In genomic region chr2:67782443-67782842, GRCh38 we compare ENCODE assay signal across 17 cellular contexts.
DNase-seq lines count a peak whose midpoint lies in the region; ATAC-seq, FAIRE-seq and TF ChIP-seq lines count a peak whose summit lies in the region.
"Had no signal": no experiment of that assay in that cellular context is flagged by ENCODE, and none has a peak within 500 bp of the region (broad histone marks: within the 10 kb centered on the region; RNA-seq: fewer than 3 reads in every experiment).

No MANE protein-coding gene starts in this region.

- H3K27me3 ChIP-seq in HepG2 (ENCODE audit: control insufficient read depth in 1 of 2, insufficient read depth in 2 of 2, low read length in 2 of 2) (no peaks in the 10 kb centered on the region), right lobe of liver (no peaks in the 10 kb centered on the region), fibroblast of lung (ENCODE audit: control insufficient read depth, insufficient read depth, low read length) (no peaks in the 10 kb centered on the region), mammary epithelial cell (ENCODE audit: insufficient read depth, low read length) (no peaks in the 10 kb centered on the region)
- H3K27me3 ChIP-seq: neural progenitor cell had no signal

- in situ Hi-C loops in HepG2 (cut with HindIII; ENCODE audit: extremely low pct_ligation_motif_present, low pct_unique_long_range_greater_than_20kb) (no loop called here), mammary epithelial cell (cut with MboI; ENCODE audit: low sequenced_read_pairs in 2 of 2) (no loop called here)

- H3K79me2 ChIP-seq in HepG2 (ENCODE audit: insufficient read depth, low read length) (no peaks in the 10 kb centered on the region), fibroblast of lung (ENCODE audit: control insufficient read depth, insufficient read depth, low read length) (no peaks in the 10 kb centered on the region), mammary epithelial cell (ENCODE audit: insufficient read depth, low read length) (no peaks in the 10 kb centered on the region)

- no peak for TF ChIP-seq RAD21 in HepG2 (CRISPR knock-in tag; IDR thresholded peaks at IDR 0.05)

- H3K4me3 ChIP-seq in HepG2 (replicated peaks in 1 of 3; ENCODE audit: insufficient read depth in 1 of 3, low read depth in 2 of 3, low read length in 3 of 3): no peak overlapping the region
- no peak overlapping the region for H3K4me3 ChIP-seq in right lobe of liver
- H3K4me3 ChIP-seq in fibroblast of lung (replicated peaks in 1 of 4; ENCODE audit: control extremely low read depth in 1 of 4, insufficient read depth in 1 of 4, low read depth in 3 of 4, low read length in 4 of 4): no peak overlapping the region
- H3K4me3 ChIP-seq in mammary epithelial cell (replicated peaks in 1 of 3; ENCODE audit: insufficient read depth in 1 of 3, low read depth in 2 of 3, low read length in 3 of 3): no peak overlapping the region
- H3K4me3 ChIP-seq: A549, neural progenitor cell had no signal

- intact Hi-C loops in HepG2 (cut with micrococcal nuclease; ENCODE audit: unreplicated experiment): no loop called here
- intact Hi-C loops in right lobe of liver (cut with DNase I): no loop called here
- intact Hi-C loops in mammary epithelial cell (cut with micrococcal nuclease): no loop called here
- intact Hi-C loops in posterior cingulate gyrus (cut with DNase I): no loop called here

- DNase-seq in HepG2 (ENCODE audit: low spot score): no peak
- DNase-seq in right lobe of liver: no peak
- peak; percentile 46 to 52 for DNase-seq in fibroblast of lung (ENCODE audit: low read depth in 2 of 2)
- DNase-seq in NCI-H1092 treated with DMSO at 0.1 percent for 48 hours (lab: John Stamatoyannopoulos, UW): no peak
- no peak for DNase-seq in mammary epithelial cell
- no peak for DNase-seq in posterior cingulate gyrus
- DNase-seq: activated CD8-positive, alpha-beta T cell treated with anti-CD3 and anti-CD28 coated beads, Interleukin-2, amount 10 ng/mL, durations not matched to agents 7 days and 5 days; aorta; COR-L47; GDM1; NCI-H510A; stimulated activated naive CD4-positive, alpha-beta T cell treated with Interleukin-2 at 50 U/mL for 16 hours had no signal

- H3K4me1 Mint-ChIP-seq in nephron: peaks cover 13% of the 10 kb centered on the region
- H3K4me1 Mint-ChIP-seq: neural progenitor cell had no signal

- H3K9ac ChIP-seq in HepG2 (ENCODE audit: insufficient read depth, low read depth, low read length) (no peak overlapping the region), fibroblast of lung (ENCODE audit: insufficient read depth, low read length) (no peak overlapping the region), mammary epithelial cell (ENCODE audit: insufficient read depth, low read length) (no peak overlapping the region)
- H3K9ac ChIP-seq: neural progenitor cell had no signal

- no peaks in the 10 kb centered on the region for H3K4me1 ChIP-seq in HepG2 (ENCODE audit: insufficient read depth, low read length)
- H3K4me1 ChIP-seq in right lobe of liver: no peaks in the 10 kb centered on the region
- no peaks in the 10 kb centered on the region for H3K4me1 ChIP-seq in fibroblast of lung (ENCODE audit: control insufficient read depth, extremely low read depth, insufficient read depth, low read length)
- H3K4me1 ChIP-seq in mammary epithelial cell (ENCODE audit: insufficient read depth, low read length): no peaks in the 10 kb centered on the region
- H3K4me1 ChIP-seq: A549, neural progenitor cell had no signal

- no peak for ATAC-seq in HepG2
- ATAC-seq in right lobe of liver: no peak
- no peak for ATAC-seq in GM18520 (IDR thresholded peaks at IDR 0.05; ENCODE audit: unreplicated experiment)
- ATAC-seq: A549; activated CD8-positive, alpha-beta T cell treated with anti-CD3 and anti-CD28 coated beads, Interleukin-2, amount 10 ng/mL, durations not matched to agents 7 days and 5 days had no signal

- no peak overlapping the region for H2AFZ ChIP-seq in HepG2 (ENCODE audit: low read length)
- peak overlapping the region; percentile 2 for H2AFZ ChIP-seq in fibroblast of lung (ENCODE audit: low read length)
- no peak overlapping the region for H2AFZ ChIP-seq in mammary epithelial cell (ENCODE audit: low read depth, low read length)
- H2AFZ ChIP-seq: neural progenitor cell had no signal

- H3K27ac Mint-ChIP-seq in nephron: peak overlapping the region; percentile 83 to 84 (median 83)
- H3K27ac Mint-ChIP-seq: activated CD8-positive, alpha-beta T cell treated with anti-CD3 and anti-CD28 coated beads, Interleukin-2, amount 10 ng/mL, durations not matched to agents 7 days and 5 days; neural progenitor cell had no signal

- 8% methylated on average over 4 of the region's 4 CpGs for WGBS in HepG2 (ENCODE audit: low lambda C conversion rate)
- WGBS in right lobe of liver (ENCODE audit: insufficient coverage, low coverage, low lambda C conversion rate, missing lambda C conversion rate): 42% methylated on average over 4 of the region's 4 CpGs
- 59% methylated on average over 4 of the region's 4 CpGs for WGBS in mammary epithelial cell (ENCODE audit: low coverage, missing lambda C conversion rate)

- H3K36me3 Mint-ChIP-seq in nephron (ENCODE audit: low read depth): no peaks in the 10 kb centered on the region
- H3K36me3 Mint-ChIP-seq: neural progenitor cell had no signal

- H3K4me3 Mint-ChIP-seq in nephron: no peak overlapping the region
- H3K4me3 Mint-ChIP-seq: activated CD8-positive, alpha-beta T cell treated with anti-CD3 and anti-CD28 coated beads, Interleukin-2, amount 10 ng/mL, durations not matched to agents 7 days and 5 days; neural progenitor cell had no signal

- no peaks in the 10 kb centered on the region for H3K9me3 ChIP-seq in HepG2 (ENCODE audit: low read length)
- no peaks in the 10 kb centered on the region for H3K9me3 ChIP-seq in right lobe of liver
- no peaks in the 10 kb centered on the region for H3K9me3 ChIP-seq in fibroblast of lung (ENCODE audit: control insufficient read depth, insufficient read depth, low read depth, low read length)
- no peaks in the 10 kb centered on the region for H3K9me3 ChIP-seq in mammary epithelial cell (replicated peaks; ENCODE audit: insufficient read depth, low read length)
- H3K9me3 ChIP-seq: A549 had no signal

- dilution Hi-C loops in mammary epithelial cell (cut with HindIII; ENCODE audit: low sequenced_read_pairs): no loop called here

- H3K27me3 Mint-ChIP-seq in nephron (ENCODE audit: low read depth): peaks cover 4% of the 10 kb centered on the region

- TF ChIP-seq POLR2A in HepG2 (IDR thresholded peaks at IDR 0.05; ENCODE audit: insufficient read depth in 1 of 2, low read depth in 2 of 2, low read length in 2 of 2): no peak
- no peak for TF ChIP-seq POLR2A in right lobe of liver (IDR thresholded peaks at IDR 0.05)

- H3K36me3 ChIP-seq in HepG2 (replicated peaks in 1 of 2; ENCODE audit: control insufficient read depth in 1 of 2, insufficient read depth in 2 of 2, low read length in 2 of 2): no peaks in the 10 kb centered on the region
- no peaks in the 10 kb centered on the region for H3K36me3 ChIP-seq in right lobe of liver
- H3K36me3 ChIP-seq in fibroblast of lung (ENCODE audit: control insufficient read depth, insufficient read depth, low read length): no peaks in the 10 kb centered on the region
- H3K36me3 ChIP-seq in mammary epithelial cell (ENCODE audit: insufficient read depth, low read length): no peaks in the 10 kb centered on the region
- H3K36me3 ChIP-seq: neural progenitor cell had no signal

- FAIRE-seq in HepG2 (lab: Jason Lieb, UNC): no peak
- FAIRE-seq: A549 had no signal

- H4K20me1 ChIP-seq in HepG2 (ENCODE audit: insufficient read depth, low read length): no peaks in the 10 kb centered on the region
- H4K20me1 ChIP-seq in fibroblast of lung (ENCODE audit: control insufficient read depth, extremely low read depth, insufficient read depth, low read length): no peaks in the 10 kb centered on the region
- no peaks in the 10 kb centered on the region for H4K20me1 ChIP-seq in mammary epithelial cell (ENCODE audit: insufficient read depth, low read length)

- TF ChIP-seq EP300 in HepG2 (IDR thresholded peaks at IDR 0.05; ENCODE audit: low read depth in 2 of 2, low read length in 2 of 2): no peak
- TF ChIP-seq EP300 in HepG2 (CRISPR knock-in tag; IDR thresholded peaks at IDR 0.05; ENCODE audit: borderline replicate concordance): no peak

- no TSS peak for BruUV-seq in HepG2 (replicated peaks; lab: Mats Ljungman, UMichigan)
- BruUV-seq in mammary epithelial cell (replicated peaks; lab: Mats Ljungman, UMichigan): no TSS peak

- no peak overlapping the region for H3K27ac ChIP-seq in HepG2 (ENCODE audit: extremely low read length, insufficient read depth, low read length)
- no peak overlapping the region for H3K27ac ChIP-seq in right lobe of liver
- H3K27ac ChIP-seq in fibroblast of lung (ENCODE audit: insufficient read depth, low read length): no peak overlapping the region
- no peak overlapping the region for H3K27ac ChIP-seq in mammary epithelial cell (ENCODE audit: insufficient read depth, low read depth, low read length)
- H3K27ac ChIP-seq: A549, HL-60, neural progenitor cell had no signal

- TF ChIP-seq CTCF in HepG2 (CRISPR knock-in tag; IDR thresholded peaks at IDR 0.05) (no peak), right lobe of liver (IDR thresholded peaks at IDR 0.05) (no peak), fibroblast of lung (conservative IDR thresholded peaks at IDR 0.05 in 1 of 2, IDR thresholded peaks at IDR 0.05 in 1 of 2; ENCODE audit: low read depth in 1 of 2, low read length in 2 of 2) (no peak), nephron (IDR thresholded peaks at IDR 0.05; ENCODE audit: unreplicated experiment in 3 of 3) (no peak), mammary epithelial cell (conservative IDR thresholded peaks at IDR 0.05 in 1 of 2, IDR thresholded peaks at IDR 0.05 in 1 of 2; ENCODE audit: extremely low read depth in 1 of 2, insufficient read depth in 1 of 2, low read depth in 1 of 2, low read length in 2 of 2) (no peak)

- H3K4me2 ChIP-seq in HepG2 (ENCODE audit: low read depth, low read length) (no peak overlapping the region), fibroblast of lung (ENCODE audit: extremely low read depth, insufficient read depth, low read length) (no peak overlapping the region), mammary epithelial cell (ENCODE audit: insufficient read depth, low read depth, low read length) (no peak overlapping the region)
- H3K4me2 ChIP-seq: A549, neural progenitor cell had no signal

- CTCF ChIA-PET in HepG2 (lab: Yijun Ruan, JAX; ENCODE audit: low intra/inter-chr PET ratio, low total read pairs) (no interaction called here), mammary epithelial cell (lab: Charles Lee; ENCODE audit: low non-redundant PET) (no interaction called here)

- no peaks in the 10 kb centered on the region for H3K9me3 Mint-ChIP-seq in nephron
- H3K9me3 Mint-ChIP-seq: neural progenitor cell had no signal

- POLR2A ChIA-PET in HepG2 (lab: Yijun Ruan, JAX): no interaction called here

TF ChIP-seq in HepG2, 621 proteins besides CTCF, POLR2A, EP300 and RAD21 (continues in another document):
- TF ChIP-seq SAP130 (CRISPR knock-in tag; IDR thresholded peaks at IDR 0.05; ENCODE audit: low read depth) (no peak), ZMYM3 (CRISPR knock-in tag; IDR thresholded peaks at IDR 0.05) (no peak), ATF7 (IDR thresholded peaks at IDR 0.05) (peak; percentile 55), ATF7 (CRISPR knock-in tag; IDR thresholded peaks at IDR 0.05) (no peak)

Comparison
In these comparisons a context has a peak if more than half of its experiments do, and no peak if none do; other contexts are left out.
1. DNase-seq: peak in fibroblast of lung (2 of 2); none in HepG2 (single experiment), right lobe of liver (0 of 3), NCI-H1092 treated with DMSO at 0.1 percent for 48 hours (single experiment), mammary epithelial cell (single experiment) and posterior cingulate gyrus (0 of 10).